29 cellular contexts compared by ENCODE assay signal in genomic region chr20:9723501-9723900, GRCh38.
"Had no signal": no experiment of that assay in that cellular context is flagged by ENCODE, and none has a peak within 500 bp of the region (broad histone marks: within the 10 kb centered on the region; RNA-seq: fewer than 3 reads in every experiment).

No MANE protein-coding gene starts in this region.

- DNase-seq: activated B cell treated with CpG ODN at 0.5 μM for 24 hours; activated CD4-positive, alpha-beta memory T cell treated with anti-CD3 and anti-CD28 coated beads for 36 hours; activated CD4-positive, alpha-beta T cell treated with anti-CD3 and anti-CD28 coated beads for 4 hours; activated CD4-positive, alpha-beta T cell treated with anti-CD3 and anti-CD28 coated beads, Interleukin-2, amount 10 ng/mL, durations not matched to agents 24 days and 14 days; activated CD4-positive, alpha-beta T cell treated with anti-CD3 and anti-CD28 coated beads, Interleukin-2, amount 50 U/mL, for 1 hour; activated CD4-positive, alpha-beta T cell treated with anti-CD3 and anti-CD28 coated beads, Interleukin-2, amount 50 U/mL, for 4 hours; activated CD4-positive, CD25-positive, alpha-beta regulatory T cell treated with anti-CD3 and anti-CD28 coated beads, Interleukin-2, amount 50 U/mL, for 72 hours; activated CD8-positive, alpha-beta memory T cell treated with anti-CD3 and anti-CD28 coated beads, Interleukin-2, amount 50 U/mL, for 4 hours; activated CD8-positive, alpha-beta T cell treated with anti-CD3 and anti-CD28 coated beads for 36 hours; activated effector memory CD4-positive, alpha-beta T cell treated with anti-CD3 and anti-CD28 coated beads, Interleukin-2, amount 50 U/mL, for 16 hours; activated gamma-delta T cell treated with Interleukin-2 at 50 U/mL for 16 hours; activated naive CD4-positive, alpha-beta T cell; activated naive CD4-positive, alpha-beta T cell treated with anti-CD3 and anti-CD28 coated beads for 36 hours; activated naive CD4-positive, alpha-beta T cell treated with anti-CD3 and anti-CD28 coated beads, Interleukin-2, amount 50 U/mL, for 16 hours; activated naive CD8-positive, alpha-beta T cell treated with anti-CD3 and anti-CD28 coated beads for 36 hours; activated T-cell treated with anti-CD3 and anti-CD28 coated beads for 4 hours; activated T-cell treated with anti-CD3 and anti-CD28 coated beads, Interleukin-2, amount 50 U/mL, for 1 hour; activated T-cell treated with anti-CD3 and anti-CD28 coated beads, Interleukin-2, amount 50 U/mL, for 4 hours; activated T-cell treated with anti-CD3 and anti-CD28 coated beads, Interleukin-2, amount 50 U/mL, for 72 hours; adrenal gland; amniotic stem cell; aorta; body of pancreas; brain microvascular endothelial cell; central memory CD4-positive, alpha-beta T cell; T-helper 2 cell; T-helper 9 cell had no signal

- H3K4me1 ChIP-seq: adrenal gland, body of pancreas, breast epithelium had no signal

- H3K27ac ChIP-seq: adrenal gland, body of pancreas, brain microvascular endothelial cell, breast epithelium, VCaP had no signal

- H3K36me3 ChIP-seq: adrenal gland, brain microvascular endothelial cell, breast epithelium had no signal

- H3K4me3 ChIP-seq: adrenal gland, body of pancreas, breast epithelium had no signal

- H3K27me3 ChIP-seq: adrenal gland, body of pancreas, brain microvascular endothelial cell, breast epithelium had no signal

- H3K9me3 ChIP-seq: adrenal gland, body of pancreas, breast epithelium had no signal
